Comparison of ENCODE assay signal across 9 cellular contexts in the genomic region with DNA sequence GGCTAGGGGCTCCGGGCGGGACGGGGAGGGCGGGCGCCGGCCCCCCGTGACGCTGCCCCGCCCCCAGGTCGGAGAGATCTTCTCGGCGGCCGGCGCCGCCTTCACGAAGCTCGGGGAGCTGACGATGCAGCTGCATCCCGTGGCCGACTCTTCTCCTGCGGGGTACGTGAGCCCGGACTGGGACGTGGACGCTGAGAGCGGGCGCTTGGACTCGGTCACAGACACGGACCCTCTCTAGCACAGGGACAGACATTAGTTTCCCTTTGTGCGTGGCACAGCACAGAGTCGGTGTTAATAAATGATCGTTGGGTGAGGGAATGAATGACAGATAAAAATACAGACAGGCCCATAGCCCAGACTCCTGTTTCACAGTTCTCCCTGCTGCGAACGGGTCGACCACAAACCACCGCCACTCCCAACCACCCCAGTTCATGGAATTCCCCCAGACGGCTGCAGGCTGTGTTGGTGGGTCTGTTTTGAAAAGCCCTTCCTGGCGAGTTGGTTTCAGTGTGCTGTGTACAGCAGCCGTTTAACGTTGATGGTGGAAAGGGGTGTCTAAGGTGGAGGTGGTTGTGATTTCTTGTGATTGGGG. TPM values are rescaled to one million over a fixed set of nuclear protein-coding genes. Genes with fewer than 3 reads are reported as not detected.
A peak's percentile ranks its signal among the peaks of the same experiment; 100 is the strongest.
DNase-seq lines count a peak whose midpoint lies in the region; ATAC-seq and TF ChIP-seq lines count a peak whose summit lies in the region.
"Had no signal": no experiment of that assay in that cellular context is flagged by ENCODE, and none has a peak within 500 bp of the region (broad histone marks: within the 10 kb centered on the region; RNA-seq: fewer than 3 reads in every experiment).

No MANE protein-coding gene starts in this region.

- no peak for TF ChIP-seq CTCF in DND-41 (IDR thresholded peaks at IDR 0.05; ENCODE audit: borderline replicate concordance, extremely low read depth, low read length, poor library complexity, severe bottlenecking)
- TF ChIP-seq CTCF in MM.1S (IDR thresholded peaks at IDR 0.05; ENCODE audit: low read length), result no peak
- TF ChIP-seq CTCF in fibroblast of lung (conservative IDR thresholded peaks at IDR 0.05 in 1 of 2, IDR thresholded peaks at IDR 0.05 in 1 of 2; ENCODE audit: low read depth in 1 of 2, low read length in 2 of 2), result no peak
- TF ChIP-seq CTCF in psoas muscle (IDR thresholded peaks at IDR 0.05), result no peak

- ATAC-seq in DND-41 (ENCODE audit: insufficient read depth, low read depth) (peak; percentile 56), GM21723 (IDR thresholded peaks at IDR 0.05; ENCODE audit: unreplicated experiment) (peak; percentile 11), psoas muscle (peak in 1 of 4 donors; percentile 0)

- H3K27ac ChIP-seq in DND-41 (ENCODE audit: low read length) (peak overlapping the region; percentile 99), MM.1S (ENCODE audit: low read length) (peak overlapping the region; percentile 100), fibroblast of lung (ENCODE audit: insufficient read depth, low read length) (peak overlapping the region; percentile 87), psoas muscle (peak overlapping the region; percentile 98)

- H3K9ac ChIP-seq in DND-41 (ENCODE audit: low read depth, low read length) (peak overlapping the region; percentile 85), MM.1S (ENCODE audit: low read length) (peak overlapping the region; percentile 99), fibroblast of lung (ENCODE audit: insufficient read depth, low read length) (peak overlapping the region; percentile 72)

- intact Hi-C loops in psoas muscle (cut with DNase I), result loop anchor here in 1 of 2 donors (5.0 kb wide), 1 partner anchor 363 kb away; a partner anchor contains a TSS

- H3K4me2 ChIP-seq in DND-41 (ENCODE audit: insufficient read depth, low read length) (peak overlapping the region; percentile 94), MM.1S (ENCODE audit: low read depth, low read length) (peak overlapping the region; percentile 93), fibroblast of lung (ENCODE audit: extremely low read depth, insufficient read depth, low read length) (peak overlapping the region; percentile 93)

- peak; percentile 86 for DNase-seq in DND-41
- peak; percentile 88 for DNase-seq in MM.1S
- peak; percentile 62 for DNase-seq in activated T-cell treated with anti-CD3 and anti-CD28 coated beads for 4 hours
- DNase-seq in fibroblast of lung (ENCODE audit: low read depth in 2 of 2), result peak; percentile 42 to 69
- no peak for DNase-seq in psoas muscle
- no peak for DNase-seq in NCI-H2107 treated with DMSO at 0.1 percent for 48 hours (lab: John Stamatoyannopoulos, UW; ENCODE audit: unreplicated experiment)
- DNase-seq in NCI-H1417 (lab: John Stamatoyannopoulos, UW), result no peak

- no peaks in the 10 kb centered on the region for H3K9me2 ChIP-seq in MM.1S (replicated peaks; ENCODE audit: insufficient read depth, low read length)

- no peaks in the 10 kb centered on the region for H3K9me3 ChIP-seq in DND-41 (ENCODE audit: insufficient read depth, low read length, severe bottlenecking)
- no peaks in the 10 kb centered on the region for H3K9me3 ChIP-seq in MM.1S (replicated peaks; ENCODE audit: insufficient read depth, low read length)
- no peaks in the 10 kb centered on the region for H3K9me3 ChIP-seq in fibroblast of lung (ENCODE audit: control insufficient read depth, insufficient read depth, low read depth, low read length)
- no peaks in the 10 kb centered on the region for H3K9me3 ChIP-seq in psoas muscle

- 0 to 1% (median 1%) methylated on average over 30 to 40 of the region's 40 CpGs for WGBS in psoas muscle, 3 donors

- H3K4me3 ChIP-seq in DND-41 (ENCODE audit: low read depth in 1 of 2, low read length in 2 of 2) (peak overlapping the region; percentile 35 to 98), MM.1S (ENCODE audit: low read length) (peak overlapping the region; percentile 89), fibroblast of lung (replicated peaks in 1 of 4; ENCODE audit: control extremely low read depth in 1 of 4, insufficient read depth in 1 of 4, low read depth in 3 of 4, low read length in 4 of 4) (peak overlapping the region; percentile 51 to 89 (median 76)), psoas muscle (peak overlapping the region; percentile 82)

- H3K27me3 ChIP-seq in DND-41 (ENCODE audit: insufficient read depth, low read length, poor library complexity) (no peaks in the 10 kb centered on the region), MM.1S (replicated peaks; ENCODE audit: insufficient read depth, low read length) (no peaks in the 10 kb centered on the region), fibroblast of lung (ENCODE audit: control insufficient read depth, insufficient read depth, low read length) (no peaks in the 10 kb centered on the region), psoas muscle (ENCODE audit: insufficient read depth in 3 of 3, low read length in 2 of 3) (no peaks in the 10 kb centered on the region)

- peaks cover 34% of the 10 kb centered on the region for H3F3A ChIP-seq in MM.1S (ENCODE audit: insufficient read depth, low read length)

- H2AFZ ChIP-seq in DND-41 (ENCODE audit: low read depth, low read length) (peak overlapping the region; percentile 85), MM.1S (ENCODE audit: low read length) (peak overlapping the region; percentile 40), fibroblast of lung (ENCODE audit: low read length) (peak overlapping the region; percentile 31)

- H3K79me2 ChIP-seq in DND-41 (ENCODE audit: insufficient read depth, low read length) (peaks cover 52% of the 10 kb centered on the region), MM.1S (ENCODE audit: low read length) (peaks cover 54% of the 10 kb centered on the region), fibroblast of lung (ENCODE audit: control insufficient read depth, insufficient read depth, low read length) (peaks cover 38% of the 10 kb centered on the region)

- peaks cover 11% of the 10 kb centered on the region; the same call in 1 of the 2 replicates for H4K20me1 ChIP-seq in DND-41 (ENCODE audit: insufficient read depth, low read length)
- no peaks in the 10 kb centered on the region for H4K20me1 ChIP-seq in MM.1S (ENCODE audit: insufficient read depth, low read length)
- H4K20me1 ChIP-seq in fibroblast of lung (ENCODE audit: control insufficient read depth, extremely low read depth, insufficient read depth, low read length), result no peaks in the 10 kb centered on the region

- H3K4me1 ChIP-seq in DND-41 (ENCODE audit: insufficient read depth, low read length) (peaks cover 62% of the 10 kb centered on the region), MM.1S (ENCODE audit: low read length) (peaks cover 22% of the 10 kb centered on the region), fibroblast of lung (ENCODE audit: control insufficient read depth, extremely low read depth, insufficient read depth, low read length) (peaks cover 14% of the 10 kb centered on the region), psoas muscle (peaks cover 35% of the 10 kb centered on the region)

- H3K36me3 ChIP-seq in DND-41 (ENCODE audit: insufficient read depth, low read length), result peaks cover 33% of the 10 kb centered on the region
- no peaks in the 10 kb centered on the region for H3K36me3 ChIP-seq in MM.1S (replicated peaks; ENCODE audit: insufficient read depth, low read length)
- peaks cover 2% of the 10 kb centered on the region for H3K36me3 ChIP-seq in fibroblast of lung (ENCODE audit: control insufficient read depth, insufficient read depth, low read length)
- H3K36me3 ChIP-seq in psoas muscle (ENCODE audit: insufficient read depth in 1 of 2, low read depth in 1 of 2), result peaks cover 0 to 13% of the 10 kb centered on the region in 2 donors

RNA-seq across cellular contexts. Expression of a gene that starts 2.7 kb away (rescaled TPM):
- total RNA-seq in fibroblast of lung, result 27.2 and 64.6 TPM in 2 replicates
- 201 and 232 TPM in 2 replicates for polyA plus RNA-seq in fibroblast of lung
- polyA plus RNA-seq in fibroblast of lung (2012), result 494 and 511 TPM in 2 replicates
- 232 and 276 TPM in 2 replicates for polyA minus RNA-seq in fibroblast of lung (ENCODE audit: low replicate concordance)
- 100 to 1,000 TPM; 113 to 148 (median 139) TPM for total RNA-seq in psoas muscle
- polyA plus RNA-seq in psoas muscle, result 100 to 1,000 TPM; 233 to 321 (median 236) TPM

RNA-seq across cellular contexts. Expression of a gene that starts 7.8 kb away (rescaled TPM):
- under 0.01 and 0.50 TPM in 2 replicates for total RNA-seq in fibroblast of lung
- polyA plus RNA-seq in fibroblast of lung, result 0.02 and 0.07 TPM in 2 replicates
- 0.13 TPM in 1 of 2 replicates, not detected in the other for polyA plus RNA-seq in fibroblast of lung (2012)
- not detected in 2 replicates for polyA minus RNA-seq in fibroblast of lung (ENCODE audit: low replicate concordance)
- total RNA-seq in psoas muscle, result 10 to 100 TPM in 2 of 4 donors, 1 to 10 TPM in 2; 6.1 to 11.9 (median 10.1) TPM
- 1 to 10 TPM; 2.0 to 4.4 (median 4.3) TPM for polyA plus RNA-seq in psoas muscle

RNA-seq across cellular contexts. Expression of a gene that starts 19.2 kb away (rescaled TPM):
- total RNA-seq in fibroblast of lung (0.17 and 0.26 TPM in 2 replicates), psoas muscle (not detected)
- polyA plus RNA-seq in fibroblast of lung (0.02 and 0.06 TPM in 2 replicates), psoas muscle (under 1 TPM in 1 of 3 donors, not detected in 2; 0.03 TPM)
- polyA plus RNA-seq in fibroblast of lung (2012), result 0.13 and 0.23 TPM in 2 replicates
- not detected in 2 replicates for polyA minus RNA-seq in fibroblast of lung (ENCODE audit: low replicate concordance)
- total RNA-seq: activated CD8-positive, alpha-beta memory T cell treated with anti-CD3 and anti-CD28 coated beads for 36 hours had no signal

RNA-seq across cellular contexts. Expression of a gene that starts 20.7 kb away (rescaled TPM):
- total RNA-seq in fibroblast of lung, result 0.26 and 1.3 TPM in 2 replicates
- polyA plus RNA-seq in fibroblast of lung, result 1.4 and 1.6 TPM in 2 replicates
- 2.0 and 2.8 TPM in 2 replicates for polyA plus RNA-seq in fibroblast of lung (2012)
- 5.9 and 6.5 TPM in 2 replicates for polyA minus RNA-seq in fibroblast of lung (ENCODE audit: low replicate concordance)
- 1 to 10 TPM in 1 of 4 donors, under 1 TPM in 3; 0.57 to 1.5 (median 0.72) TPM for total RNA-seq in psoas muscle
- polyA plus RNA-seq in psoas muscle, result under 1 TPM; 0.17 to 0.40 (median 0.40) TPM

RNA-seq across cellular contexts. Expression of a gene that starts 28.8 kb away (rescaled TPM):
- under 0.01 and 0.17 TPM in 2 replicates for total RNA-seq in fibroblast of lung
- polyA plus RNA-seq in fibroblast of lung, result not detected in 2 replicates
- polyA plus RNA-seq in fibroblast of lung (2012), result 0.12 and 0.28 TPM in 2 replicates
- polyA minus RNA-seq in fibroblast of lung (ENCODE audit: low replicate concordance), result 0.70 TPM in 1 of 2 replicates, not detected in the other
- under 1 TPM in 2 of 4 donors, not detected in 2; 0.36 to 0.42 TPM for total RNA-seq in psoas muscle
- polyA plus RNA-seq in psoas muscle, result 1 to 10 TPM in 1 of 3 donors, under 1 TPM in 2; 0.34 to 1.2 (median 0.77) TPM

Comparison
In these comparisons a context has a peak if more than half of its experiments do, and no peak if none do; other contexts are left out.
1. DNase-seq: peak in DND-41 (single experiment), MM.1S (single experiment), activated T-cell treated with anti-CD3 and anti-CD28 coated beads for 4 hours (single experiment) and fibroblast of lung (2 of 2); none in psoas muscle (0 of 2), NCI-H2107 treated with DMSO at 0.1 percent for 48 hours (single experiment) and NCI-H1417 (0 of 3).
2. H2AFZ ChIP-seq: peak in every context shown above with its lines; median percentile 85 in DND-41; 40 in MM.1S; 31 in fibroblast of lung.
3. Peak in every context shown above with its lines, with median percentiles within 50 percentile points of each other: H3K27ac ChIP-seq, H3K4me2 ChIP-seq, H3K4me3 ChIP-seq and H3K9ac ChIP-seq.